16 cellular contexts compared by ENCODE assay signal in genomic region chr5:140567136-140567818, GRCh38. TPM values are rescaled to one million over a fixed set of nuclear protein-coding genes. Genes with fewer than 3 reads are reported as not detected.
DNase-seq lines count a peak whose midpoint lies in the region; ATAC-seq and TF ChIP-seq lines count a peak whose summit lies in the region.
"Had no signal": no experiment of that assay in that cellular context is flagged by ENCODE, and none has a peak within 500 bp of the region (broad histone marks: within the 10 kb centered on the region; RNA-seq: fewer than 3 reads in every experiment).

No MANE protein-coding gene starts in this region.

- H3K9me3 Mint-ChIP-seq in activated CD4-positive, alpha-beta T cell treated with anti-CD3 and anti-CD28 coated beads, Interleukin-2, amount 10 ng/mL, durations not matched to agents 24 days and 14 days: no peaks in the 10 kb centered on the region
- no peaks in the 10 kb centered on the region for H3K9me3 Mint-ChIP-seq in brain
- H3K9me3 Mint-ChIP-seq: stimulated activated naive CD8-positive, alpha-beta T cell treated with anti-CD3 and anti-CD28 coated beads, Interleukin-15, Interleukin-2, amounts not matched to agents 100 ng/mL and 50 ng/mL, for 24 hours had no signal

- no peak for TF ChIP-seq EP300 in Ishikawa (IDR thresholded peaks at IDR 0.05; ENCODE audit: borderline replicate concordance)

- peak overlapping the region; percentile 70 for H3K27ac Mint-ChIP-seq in activated CD4-positive, alpha-beta T cell treated with anti-CD3 and anti-CD28 coated beads, Interleukin-2, amount 10 ng/mL, durations not matched to agents 24 days and 14 days
- H3K27ac Mint-ChIP-seq in brain: peak overlapping the region in 4 of 5 experiments; percentile 8 to 79 (median 55)
- H3K27ac Mint-ChIP-seq: stimulated activated naive CD8-positive, alpha-beta T cell treated with anti-CD3 and anti-CD28 coated beads, Interleukin-15, Interleukin-2, amounts not matched to agents 100 ng/mL and 50 ng/mL, for 24 hours had no signal

- no peak for TF ChIP-seq CTCF in brain (conservative IDR thresholded peaks at IDR 0.05)

- H3K4me3 Mint-ChIP-seq in activated CD4-positive, alpha-beta T cell treated with anti-CD3 and anti-CD28 coated beads, Interleukin-2, amount 10 ng/mL, durations not matched to agents 24 days and 14 days: peak overlapping the region; percentile 45
- peak overlapping the region; percentile 47 to 97 (median 66) for H3K4me3 Mint-ChIP-seq in brain

- intact Hi-C loops in activated CD4-positive, alpha-beta T cell treated with anti-CD3 and anti-CD28 coated beads, Interleukin-2, amount 10 ng/mL, durations not matched to agents 24 days and 14 days (cut with micrococcal nuclease): no loop called here
- intact Hi-C loops in posterior vena cava (cut with DNase I): loop anchor here in 1 of 2 donors (10.0 kb wide), 1 partner anchor 68 kb away; the partner anchor contains the start of genes CD14 and TMCO6

- no peak for ATAC-seq in GM21825 (IDR thresholded peaks at IDR 0.05; ENCODE audit: unreplicated experiment)
- ATAC-seq: A549, left lobe of liver had no signal

- DNase-seq in activated CD4-positive, alpha-beta T cell treated with anti-CD3 and anti-CD28 coated beads, Interleukin-2, amount 10 ng/mL, durations not matched to agents 24 days and 14 days: no peak
- DNase-seq in activated CD4-positive, alpha-beta T cell treated with anti-CD3 and anti-CD28 coated beads, Interleukin-2, amount 50 U/mL, for 4 hours: no peak
- peak; percentile 67 for DNase-seq in posterior vena cava (ENCODE audit: low spot score)
- no peak for DNase-seq in AG08396 (ENCODE audit: low spot score)
- no peak for DNase-seq in NCI-H187 (lab: John Stamatoyannopoulos, UW)
- DNase-seq: hippocampal formation, MM.1S, NCI-H2081, NCI-H774, T-helper 9 cell had no signal

- no peak for TF ChIP-seq RAD21 in Ishikawa (IDR thresholded peaks at IDR 0.05; ENCODE audit: low read depth)

- no peaks in the 10 kb centered on the region for H3K27me3 Mint-ChIP-seq in activated CD4-positive, alpha-beta T cell treated with anti-CD3 and anti-CD28 coated beads, Interleukin-2, amount 10 ng/mL, durations not matched to agents 24 days and 14 days
- peaks cover 13% of the 10 kb centered on the region for H3K27me3 Mint-ChIP-seq in brain
- H3K27me3 Mint-ChIP-seq: stimulated activated naive CD8-positive, alpha-beta T cell treated with anti-CD3 and anti-CD28 coated beads, Interleukin-15, Interleukin-2, amounts not matched to agents 100 ng/mL and 50 ng/mL, for 24 hours had no signal

- H3K36me3 Mint-ChIP-seq in activated CD4-positive, alpha-beta T cell treated with anti-CD3 and anti-CD28 coated beads, Interleukin-2, amount 10 ng/mL, durations not matched to agents 24 days and 14 days (ENCODE audit: low read depth): peaks cover 36% of the 10 kb centered on the region
- peaks cover 20% of the 10 kb centered on the region for H3K36me3 Mint-ChIP-seq in brain

- peaks cover 56% of the 10 kb centered on the region for H3K4me1 Mint-ChIP-seq in activated CD4-positive, alpha-beta T cell treated with anti-CD3 and anti-CD28 coated beads, Interleukin-2, amount 10 ng/mL, durations not matched to agents 24 days and 14 days
- H3K4me1 Mint-ChIP-seq in brain: peaks cover 55% of the 10 kb centered on the region

TF ChIP-seq in Ishikawa, 13 proteins besides CTCF, POLR2A, EP300 and RAD21:
- TF ChIP-seq CREB1 (IDR thresholded peaks at IDR 0.05; ENCODE audit: low read depth): no peak
- TF ChIP-seq NFIC (IDR thresholded peaks at IDR 0.05): 0 out of 2 replicates have a peak, but pooled peaks have one; percentile 47
- TF ChIP-seq FOXM1 (IDR thresholded peaks at IDR 0.05; ENCODE audit: borderline replicate concordance, low read depth): no peak

RNA-seq across cellular contexts. Expression of gene SLC35A4, which starts 2.6 kb away (rescaled TPM):
- 105 and 106 TPM in 2 replicates for total RNA-seq in activated CD4-positive, alpha-beta T cell treated with anti-CD3 and anti-CD28 coated beads, Interleukin-2, amount 10 ng/mL, durations not matched to agents 24 days and 14 days
- polyA plus RNA-seq in brain (ENCODE audit: insufficient read depth, low read depth, low replicate concordance): 67.1 TPM
- 10 to 100 TPM; 43.9 to 55.0 TPM for total RNA-seq in posterior vena cava

RNA-seq across cellular contexts. Expression of gene APBB3, which starts 2.9 kb away (rescaled TPM):
- 16.5 and 17.8 TPM in 2 replicates for total RNA-seq in activated CD4-positive, alpha-beta T cell treated with anti-CD3 and anti-CD28 coated beads, Interleukin-2, amount 10 ng/mL, durations not matched to agents 24 days and 14 days
- polyA plus RNA-seq in brain (ENCODE audit: insufficient read depth, low read depth, low replicate concordance): 19.4 TPM
- 10 to 100 TPM; 12.5 to 19.7 TPM for total RNA-seq in posterior vena cava

RNA-seq across cellular contexts. Expression of gene SRA1, which starts 10.0 kb away (rescaled TPM):
- total RNA-seq in activated CD4-positive, alpha-beta T cell treated with anti-CD3 and anti-CD28 coated beads, Interleukin-2, amount 10 ng/mL, durations not matched to agents 24 days and 14 days: 53.8 and 54.9 TPM in 2 replicates
- polyA plus RNA-seq in brain (ENCODE audit: insufficient read depth, low read depth, low replicate concordance): 23.4 TPM
- total RNA-seq in posterior vena cava: 10 to 100 TPM; 27.9 to 28.0 TPM

RNA-seq across cellular contexts. Expression of gene EIF4EBP3, which starts 19.8 kb away (rescaled TPM):
- total RNA-seq in activated CD4-positive, alpha-beta T cell treated with anti-CD3 and anti-CD28 coated beads, Interleukin-2, amount 10 ng/mL, durations not matched to agents 24 days and 14 days: 13.8 and 13.9 TPM in 2 replicates
- 14.9 TPM for polyA plus RNA-seq in brain (ENCODE audit: insufficient read depth, low read depth, low replicate concordance)
- total RNA-seq in posterior vena cava: 10 to 100 TPM in 1 of 2 donors, 1 to 10 TPM in 1; 8.5 to 11.0 TPM
